Comparison of ENCODE assay signal across 1 cellular context in the genomic region with DNA sequence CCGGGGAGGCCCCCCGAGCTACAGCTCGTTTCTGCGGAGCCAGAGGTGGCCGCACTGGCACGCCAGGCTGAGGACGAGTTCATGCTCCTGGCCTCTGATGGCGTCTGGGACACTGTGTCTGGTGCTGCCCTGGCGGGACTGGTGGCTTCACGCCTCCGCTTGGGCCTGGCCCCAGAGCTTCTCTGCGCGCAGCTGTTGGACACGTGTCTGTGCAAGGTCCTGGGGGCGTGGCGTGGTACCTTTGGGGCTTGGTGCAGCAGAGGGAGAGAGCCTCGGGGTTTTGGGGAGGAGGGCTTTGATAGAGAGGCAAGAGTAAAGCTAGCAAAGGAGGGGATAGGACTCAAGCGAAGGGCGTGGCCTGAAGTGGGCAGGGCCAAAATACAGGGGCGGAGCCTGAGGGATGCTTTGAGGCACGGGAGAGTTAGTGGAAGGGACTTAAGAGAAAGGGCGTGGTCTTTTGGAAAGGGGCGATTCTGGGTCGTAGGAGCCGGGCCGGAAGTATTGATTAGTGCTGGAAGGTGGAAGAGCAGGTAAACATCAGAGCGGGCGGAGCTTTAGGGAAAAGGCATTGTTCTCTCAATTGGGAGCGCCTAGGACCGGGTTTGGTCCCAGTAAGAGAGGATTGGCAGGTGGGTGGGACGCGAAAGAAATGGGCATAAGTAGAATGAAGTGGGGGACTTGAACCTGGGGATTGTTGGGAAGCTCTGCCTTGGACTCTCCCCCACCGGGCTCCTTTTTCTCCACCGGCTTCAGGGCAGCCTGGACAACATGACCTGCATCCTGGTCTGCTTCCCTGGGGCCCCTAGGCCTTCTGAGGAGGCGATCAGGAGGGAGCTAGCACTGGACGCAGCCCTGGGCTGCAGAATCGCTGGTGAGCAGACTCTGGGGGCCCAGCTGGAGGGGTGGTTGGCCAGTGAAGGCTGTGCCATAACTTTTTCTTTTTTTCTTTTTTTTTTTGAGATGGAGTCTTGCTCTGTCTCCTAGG.
A peak's percentile ranks its signal among the peaks of the same experiment; 100 is the strongest.
TF ChIP-seq lines count a peak whose summit lies in the region.

No MANE protein-coding gene starts in this region.

TF ChIP-seq in WTC11, 78 proteins besides CTCF, POLR2A, EP300 and RAD21 (continued from another document):
- TF ChIP-seq, protein P1, sequence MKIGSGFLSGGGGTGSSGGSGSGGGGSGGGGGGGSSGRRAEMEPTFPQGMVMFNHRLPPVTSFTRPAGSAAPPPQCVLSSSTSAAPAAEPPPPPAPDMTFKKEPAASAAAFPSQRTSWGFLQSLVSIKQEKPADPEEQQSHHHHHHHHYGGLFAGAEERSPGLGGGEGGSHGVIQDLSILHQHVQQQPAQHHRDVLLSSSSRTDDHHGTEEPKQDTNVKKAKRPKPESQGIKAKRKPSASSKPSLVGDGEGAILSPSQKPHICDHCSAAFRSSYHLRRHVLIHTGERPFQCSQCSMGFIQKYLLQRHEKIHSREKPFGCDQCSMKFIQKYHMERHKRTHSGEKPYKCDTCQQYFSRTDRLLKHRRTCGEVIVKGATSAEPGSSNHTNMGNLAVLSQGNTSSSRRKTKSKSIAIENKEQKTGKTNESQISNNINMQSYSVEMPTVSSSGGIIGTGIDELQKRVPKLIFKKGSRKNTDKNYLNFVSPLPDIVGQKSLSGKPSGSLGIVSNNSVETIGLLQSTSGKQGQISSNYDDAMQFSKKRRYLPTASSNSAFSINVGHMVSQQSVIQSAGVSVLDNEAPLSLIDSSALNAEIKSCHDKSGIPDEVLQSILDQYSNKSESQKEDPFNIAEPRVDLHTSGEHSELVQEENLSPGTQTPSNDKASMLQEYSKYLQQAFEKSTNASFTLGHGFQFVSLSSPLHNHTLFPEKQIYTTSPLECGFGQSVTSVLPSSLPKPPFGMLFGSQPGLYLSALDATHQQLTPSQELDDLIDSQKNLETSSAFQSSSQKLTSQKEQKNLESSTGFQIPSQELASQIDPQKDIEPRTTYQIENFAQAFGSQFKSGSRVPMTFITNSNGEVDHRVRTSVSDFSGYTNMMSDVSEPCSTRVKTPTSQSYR (CRISPR knock-in tag; IDR thresholded peaks at IDR 0.05), result peak; percentile 96
- peak; percentile 96 for TF ChIP-seq NFE2L1 (CRISPR knock-in tag; IDR thresholded peaks at IDR 0.05)
- TF ChIP-seq CREM (CRISPR knock-in tag; IDR thresholded peaks at IDR 0.05), result peak; percentile 66; the same call in 1 of the 2 replicates
- no peak for TF ChIP-seq PRRX2 (CRISPR knock-in tag; IDR thresholded peaks at IDR 0.05)
- peak; percentile 85; the same call in 1 of the 2 replicates for TF ChIP-seq ZNF138 (CRISPR knock-in tag; conservative IDR thresholded peaks at IDR 0.05)
- TF ChIP-seq IRF2 (CRISPR knock-in tag; IDR thresholded peaks at IDR 0.05; ENCODE audit: borderline replicate concordance, low read depth), result 0 out of 2 replicates have a peak, but pooled peaks have one; percentile 72
- TF ChIP-seq MYBL2 (CRISPR knock-in tag; IDR thresholded peaks at IDR 0.05), result peak; percentile 89; the same call in 1 of the 2 replicates
- TF ChIP-seq CREB1 (CRISPR knock-in tag; IDR thresholded peaks at IDR 0.05), result peak; percentile 98
- TF ChIP-seq, protein P2, sequence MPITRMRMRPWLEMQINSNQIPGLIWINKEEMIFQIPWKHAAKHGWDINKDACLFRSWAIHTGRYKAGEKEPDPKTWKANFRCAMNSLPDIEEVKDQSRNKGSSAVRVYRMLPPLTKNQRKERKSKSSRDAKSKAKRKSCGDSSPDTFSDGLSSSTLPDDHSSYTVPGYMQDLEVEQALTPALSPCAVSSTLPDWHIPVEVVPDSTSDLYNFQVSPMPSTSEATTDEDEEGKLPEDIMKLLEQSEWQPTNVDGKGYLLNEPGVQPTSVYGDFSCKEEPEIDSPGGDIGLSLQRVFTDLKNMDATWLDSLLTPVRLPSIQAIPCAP (CRISPR knock-in tag; IDR thresholded peaks at IDR 0.05), result peak; percentile 96
- TF ChIP-seq, protein P3, sequence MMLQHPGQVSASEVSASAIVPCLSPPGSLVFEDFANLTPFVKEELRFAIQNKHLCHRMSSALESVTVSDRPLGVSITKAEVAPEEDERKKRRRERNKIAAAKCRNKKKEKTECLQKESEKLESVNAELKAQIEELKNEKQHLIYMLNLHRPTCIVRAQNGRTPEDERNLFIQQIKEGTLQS (CRISPR knock-in tag; conservative IDR thresholded peaks at IDR 0.05), result 0 out of 2 replicates have a peak, but pooled peaks have one; percentile 71
- TF ChIP-seq ZNF263 (CRISPR knock-in tag; IDR thresholded peaks at IDR 0.05; ENCODE audit: low read depth), result no peak; the same call in 1 of the 2 replicates
- TF ChIP-seq NFYB (CRISPR knock-in tag; conservative IDR thresholded peaks at IDR 0.05; ENCODE audit: low read depth), result peak; percentile 48
- TF ChIP-seq, protein P4, sequence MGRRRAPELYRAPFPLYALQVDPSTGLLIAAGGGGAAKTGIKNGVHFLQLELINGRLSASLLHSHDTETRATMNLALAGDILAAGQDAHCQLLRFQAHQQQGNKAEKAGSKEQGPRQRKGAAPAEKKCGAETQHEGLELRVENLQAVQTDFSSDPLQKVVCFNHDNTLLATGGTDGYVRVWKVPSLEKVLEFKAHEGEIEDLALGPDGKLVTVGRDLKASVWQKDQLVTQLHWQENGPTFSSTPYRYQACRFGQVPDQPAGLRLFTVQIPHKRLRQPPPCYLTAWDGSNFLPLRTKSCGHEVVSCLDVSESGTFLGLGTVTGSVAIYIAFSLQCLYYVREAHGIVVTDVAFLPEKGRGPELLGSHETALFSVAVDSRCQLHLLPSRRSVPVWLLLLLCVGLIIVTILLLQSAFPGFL (CRISPR knock-in tag; IDR thresholded peaks at IDR 0.05; ENCODE audit: borderline replicate concordance), result peak; percentile 49; the same call in 1 of the 2 replicates
- TF ChIP-seq SMAD4 (CRISPR knock-in tag; IDR thresholded peaks at IDR 0.05), result no peak; the same call in 1 of the 2 replicates
- TF ChIP-seq, protein P5, sequence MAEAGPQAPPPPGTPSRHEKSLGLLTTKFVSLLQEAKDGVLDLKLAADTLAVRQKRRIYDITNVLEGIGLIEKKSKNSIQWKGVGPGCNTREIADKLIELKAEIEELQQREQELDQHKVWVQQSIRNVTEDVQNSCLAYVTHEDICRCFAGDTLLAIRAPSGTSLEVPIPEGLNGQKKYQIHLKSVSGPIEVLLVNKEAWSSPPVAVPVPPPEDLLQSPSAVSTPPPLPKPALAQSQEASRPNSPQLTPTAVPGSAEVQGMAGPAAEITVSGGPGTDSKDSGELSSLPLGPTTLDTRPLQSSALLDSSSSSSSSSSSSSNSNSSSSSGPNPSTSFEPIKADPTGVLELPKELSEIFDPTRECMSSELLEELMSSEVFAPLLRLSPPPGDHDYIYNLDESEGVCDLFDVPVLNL (CRISPR knock-in tag; IDR thresholded peaks at IDR 0.05; ENCODE audit: borderline replicate concordance, low read depth), result no peak
- TF ChIP-seq ZNF317 (CRISPR knock-in tag; IDR thresholded peaks at IDR 0.05; ENCODE audit: borderline replicate concordance, low read depth), result 0 out of 2 replicates have a peak, but pooled peaks have one; percentile 38
- TF ChIP-seq SP1 (CRISPR knock-in tag; conservative IDR thresholded peaks at IDR 0.05), result peak; percentile 87
- TF ChIP-seq OVOL2 (CRISPR knock-in tag; IDR thresholded peaks at IDR 0.05; ENCODE audit: borderline replicate concordance), result no peak
- TF ChIP-seq, protein P6, sequence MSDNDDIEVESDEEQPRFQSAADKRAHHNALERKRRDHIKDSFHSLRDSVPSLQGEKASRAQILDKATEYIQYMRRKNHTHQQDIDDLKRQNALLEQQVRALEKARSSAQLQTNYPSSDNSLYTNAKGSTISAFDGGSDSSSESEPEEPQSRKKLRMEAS (CRISPR knock-in tag; IDR thresholded peaks at IDR 0.05), result peak; percentile 99
- TF ChIP-seq FOXJ3 (CRISPR knock-in tag; IDR thresholded peaks at IDR 0.05; ENCODE audit: borderline replicate concordance), result no peak; the same call in 1 of the 2 replicates
- peak; percentile 80 for TF ChIP-seq FOXK1 (CRISPR knock-in tag; IDR thresholded peaks at IDR 0.05)
- TF ChIP-seq NR2C2 (CRISPR knock-in tag; IDR thresholded peaks at IDR 0.05), result peak; percentile 88
- TF ChIP-seq, protein P7, sequence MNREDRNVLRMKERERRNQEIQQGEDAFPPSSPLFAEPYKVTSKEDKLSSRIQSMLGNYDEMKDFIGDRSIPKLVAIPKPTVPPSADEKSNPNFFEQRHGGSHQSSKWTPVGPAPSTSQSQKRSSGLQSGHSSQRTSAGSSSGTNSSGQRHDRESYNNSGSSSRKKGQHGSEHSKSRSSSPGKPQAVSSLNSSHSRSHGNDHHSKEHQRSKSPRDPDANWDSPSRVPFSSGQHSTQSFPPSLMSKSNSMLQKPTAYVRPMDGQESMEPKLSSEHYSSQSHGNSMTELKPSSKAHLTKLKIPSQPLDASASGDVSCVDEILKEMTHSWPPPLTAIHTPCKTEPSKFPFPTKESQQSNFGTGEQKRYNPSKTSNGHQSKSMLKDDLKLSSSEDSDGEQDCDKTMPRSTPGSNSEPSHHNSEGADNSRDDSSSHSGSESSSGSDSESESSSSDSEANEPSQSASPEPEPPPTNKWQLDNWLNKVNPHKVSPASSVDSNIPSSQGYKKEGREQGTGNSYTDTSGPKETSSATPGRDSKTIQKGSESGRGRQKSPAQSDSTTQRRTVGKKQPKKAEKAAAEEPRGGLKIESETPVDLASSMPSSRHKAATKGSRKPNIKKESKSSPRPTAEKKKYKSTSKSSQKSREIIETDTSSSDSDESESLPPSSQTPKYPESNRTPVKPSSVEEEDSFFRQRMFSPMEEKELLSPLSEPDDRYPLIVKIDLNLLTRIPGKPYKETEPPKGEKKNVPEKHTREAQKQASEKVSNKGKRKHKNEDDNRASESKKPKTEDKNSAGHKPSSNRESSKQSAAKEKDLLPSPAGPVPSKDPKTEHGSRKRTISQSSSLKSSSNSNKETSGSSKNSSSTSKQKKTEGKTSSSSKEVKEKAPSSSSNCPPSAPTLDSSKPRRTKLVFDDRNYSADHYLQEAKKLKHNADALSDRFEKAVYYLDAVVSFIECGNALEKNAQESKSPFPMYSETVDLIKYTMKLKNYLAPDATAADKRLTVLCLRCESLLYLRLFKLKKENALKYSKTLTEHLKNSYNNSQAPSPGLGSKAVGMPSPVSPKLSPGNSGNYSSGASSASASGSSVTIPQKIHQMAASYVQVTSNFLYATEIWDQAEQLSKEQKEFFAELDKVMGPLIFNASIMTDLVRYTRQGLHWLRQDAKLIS (CRISPR knock-in tag; IDR thresholded peaks at IDR 0.05; ENCODE audit: borderline replicate concordance), result peak; percentile 83; the same call in 1 of the 2 replicates
- TF ChIP-seq, protein P8, sequence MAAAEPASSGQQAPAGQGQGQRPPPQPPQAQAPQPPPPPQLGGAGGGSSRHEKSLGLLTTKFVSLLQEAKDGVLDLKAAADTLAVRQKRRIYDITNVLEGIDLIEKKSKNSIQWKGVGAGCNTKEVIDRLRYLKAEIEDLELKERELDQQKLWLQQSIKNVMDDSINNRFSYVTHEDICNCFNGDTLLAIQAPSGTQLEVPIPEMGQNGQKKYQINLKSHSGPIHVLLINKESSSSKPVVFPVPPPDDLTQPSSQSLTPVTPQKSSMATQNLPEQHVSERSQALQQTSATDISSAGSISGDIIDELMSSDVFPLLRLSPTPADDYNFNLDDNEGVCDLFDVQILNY (CRISPR knock-in tag; IDR thresholded peaks at IDR 0.05), result peak; percentile 83
- TF ChIP-seq ZNF121 (CRISPR knock-in tag; IDR thresholded peaks at IDR 0.05), result peak; percentile 63; the same call in 1 of the 2 replicates
- TF ChIP-seq, protein P9, sequence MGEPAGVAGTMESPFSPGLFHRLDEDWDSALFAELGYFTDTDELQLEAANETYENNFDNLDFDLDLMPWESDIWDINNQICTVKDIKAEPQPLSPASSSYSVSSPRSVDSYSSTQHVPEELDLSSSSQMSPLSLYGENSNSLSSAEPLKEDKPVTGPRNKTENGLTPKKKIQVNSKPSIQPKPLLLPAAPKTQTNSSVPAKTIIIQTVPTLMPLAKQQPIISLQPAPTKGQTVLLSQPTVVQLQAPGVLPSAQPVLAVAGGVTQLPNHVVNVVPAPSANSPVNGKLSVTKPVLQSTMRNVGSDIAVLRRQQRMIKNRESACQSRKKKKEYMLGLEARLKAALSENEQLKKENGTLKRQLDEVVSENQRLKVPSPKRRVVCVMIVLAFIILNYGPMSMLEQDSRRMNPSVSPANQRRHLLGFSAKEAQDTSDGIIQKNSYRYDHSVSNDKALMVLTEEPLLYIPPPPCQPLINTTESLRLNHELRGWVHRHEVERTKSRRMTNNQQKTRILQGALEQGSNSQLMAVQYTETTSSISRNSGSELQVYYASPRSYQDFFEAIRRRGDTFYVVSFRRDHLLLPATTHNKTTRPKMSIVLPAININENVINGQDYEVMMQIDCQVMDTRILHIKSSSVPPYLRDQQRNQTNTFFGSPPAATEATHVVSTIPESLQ (CRISPR knock-in tag; IDR thresholded peaks at IDR 0.05), result 0 out of 2 replicates have a peak, but pooled peaks have one; percentile 61
- TF ChIP-seq, protein P10, sequence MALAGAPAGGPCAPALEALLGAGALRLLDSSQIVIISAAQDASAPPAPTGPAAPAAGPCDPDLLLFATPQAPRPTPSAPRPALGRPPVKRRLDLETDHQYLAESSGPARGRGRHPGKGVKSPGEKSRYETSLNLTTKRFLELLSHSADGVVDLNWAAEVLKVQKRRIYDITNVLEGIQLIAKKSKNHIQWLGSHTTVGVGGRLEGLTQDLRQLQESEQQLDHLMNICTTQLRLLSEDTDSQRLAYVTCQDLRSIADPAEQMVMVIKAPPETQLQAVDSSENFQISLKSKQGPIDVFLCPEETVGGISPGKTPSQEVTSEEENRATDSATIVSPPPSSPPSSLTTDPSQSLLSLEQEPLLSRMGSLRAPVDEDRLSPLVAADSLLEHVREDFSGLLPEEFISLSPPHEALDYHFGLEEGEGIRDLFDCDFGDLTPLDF (CRISPR knock-in tag; IDR thresholded peaks at IDR 0.05), result peak; percentile 97
- 0 out of 2 replicates have a peak, but pooled peaks have one; percentile 82 for TF ChIP-seq NR1H2 (CRISPR knock-in tag; IDR thresholded peaks at IDR 0.05)
- no peak for TF ChIP-seq ZNF219 (CRISPR knock-in tag; IDR thresholded peaks at IDR 0.05; ENCODE audit: borderline replicate concordance)
- TF ChIP-seq JAZF1 (CRISPR knock-in tag; IDR thresholded peaks at IDR 0.05), result no peak
- peak; percentile 96 for TF ChIP-seq SMAD3 (CRISPR knock-in tag; IDR thresholded peaks at IDR 0.05; ENCODE audit: borderline replicate concordance)
